Comparison of ENCODE assay signal across 21 cellular contexts in the genomic region with DNA sequence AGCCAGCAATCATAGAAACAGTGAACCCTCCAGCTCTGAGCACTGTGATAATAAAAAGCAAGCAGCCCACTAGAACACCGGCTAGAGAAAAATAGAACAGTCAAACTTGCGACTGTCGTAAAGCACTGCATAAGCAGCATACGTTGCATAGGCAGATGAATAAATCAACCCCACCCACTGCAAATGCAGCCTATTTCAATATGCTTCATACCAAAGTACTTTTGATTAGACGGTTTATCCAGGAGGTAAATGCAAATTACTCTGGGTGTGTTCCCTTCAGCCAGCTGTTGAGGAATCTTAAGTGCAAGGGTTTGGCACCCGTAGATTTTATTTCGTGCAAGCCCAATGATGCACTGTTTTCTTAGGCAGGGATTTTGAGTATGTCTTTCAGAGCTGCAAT. TPM values are rescaled to one million over a fixed set of nuclear protein-coding genes. Genes with fewer than 3 reads are reported as not detected.
"Had no signal": no experiment of that assay in that cellular context is flagged by ENCODE, and none has a peak within 500 bp of the region (broad histone marks: within the 10 kb centered on the region; RNA-seq: fewer than 3 reads in every experiment).

No MANE protein-coding gene starts in this region.

- H3K27ac ChIP-seq: foreskin keratinocyte, lower lobe of right lung, spleen, thoracic aorta, VCaP had no signal

- H3K9me3 ChIP-seq: lower lobe of right lung, spleen, thoracic aorta had no signal

- H3K4me3 ChIP-seq: lower lobe of right lung, spleen, thoracic aorta had no signal

- ATAC-seq: activated CD4-positive, CD25-positive, alpha-beta regulatory T cell treated with anti-CD3 and anti-CD28 coated beads, Interleukin-2, amount 50 U/mL, for 24 hours; foreskin keratinocyte; lower lobe of right lung; T-cell had no signal

- H3K36me3 ChIP-seq: lower lobe of right lung, spleen, thoracic aorta had no signal

- H3K4me1 ChIP-seq: foreskin keratinocyte, lower lobe of right lung, spleen had no signal

- DNase-seq: activated CD4-positive, alpha-beta memory T cell treated with anti-CD3 and anti-CD28 coated beads, Interleukin-2, amount 10 ng/mL, durations not matched to agents 7 days and 5 days; activated CD4-positive, alpha-beta T cell treated with anti-CD3 and anti-CD28 coated beads, Interleukin-2, amount 10 ng/mL, durations not matched to agents 24 days and 14 days; activated effector memory CD4-positive, alpha-beta T cell treated with Interleukin-2 at 50 U/mL for 16 hours; activated naive CD4-positive, alpha-beta T cell treated with anti-CD3 and anti-CD28 coated beads, Interleukin-2, amount 50 U/mL, for 16 hours; activated naive CD8-positive, alpha-beta T cell treated with anti-CD3 and anti-CD28 coated beads, Interleukin-2, amount 50 U/mL, for 24 hours; activated T-cell treated with anti-CD3 and anti-CD28 coated beads, Interleukin-2, amount 50 U/mL, for 72 hours; effector CD4-positive, alpha-beta T cell; hippocampal formation; lower lobe of right lung; mesendoderm; naive B cell; occipital lobe; posterior cingulate gyrus; spleen; stimulated activated CD4-positive, alpha-beta T cell treated with anti-CD3 and anti-CD28 coated beads, Interleukin-4, amount 100 ng/mL, for 1 hour; stimulated activated naive CD4-positive, alpha-beta T cell; T-cell had no signal

RNA-seq across cellular contexts. Expression of a gene that starts 32.1 kb away (rescaled TPM):
- total RNA-seq: thoracic aorta had no signal
